Comparison of ENCODE assay signal across 9 cellular contexts in the genomic region with DNA sequence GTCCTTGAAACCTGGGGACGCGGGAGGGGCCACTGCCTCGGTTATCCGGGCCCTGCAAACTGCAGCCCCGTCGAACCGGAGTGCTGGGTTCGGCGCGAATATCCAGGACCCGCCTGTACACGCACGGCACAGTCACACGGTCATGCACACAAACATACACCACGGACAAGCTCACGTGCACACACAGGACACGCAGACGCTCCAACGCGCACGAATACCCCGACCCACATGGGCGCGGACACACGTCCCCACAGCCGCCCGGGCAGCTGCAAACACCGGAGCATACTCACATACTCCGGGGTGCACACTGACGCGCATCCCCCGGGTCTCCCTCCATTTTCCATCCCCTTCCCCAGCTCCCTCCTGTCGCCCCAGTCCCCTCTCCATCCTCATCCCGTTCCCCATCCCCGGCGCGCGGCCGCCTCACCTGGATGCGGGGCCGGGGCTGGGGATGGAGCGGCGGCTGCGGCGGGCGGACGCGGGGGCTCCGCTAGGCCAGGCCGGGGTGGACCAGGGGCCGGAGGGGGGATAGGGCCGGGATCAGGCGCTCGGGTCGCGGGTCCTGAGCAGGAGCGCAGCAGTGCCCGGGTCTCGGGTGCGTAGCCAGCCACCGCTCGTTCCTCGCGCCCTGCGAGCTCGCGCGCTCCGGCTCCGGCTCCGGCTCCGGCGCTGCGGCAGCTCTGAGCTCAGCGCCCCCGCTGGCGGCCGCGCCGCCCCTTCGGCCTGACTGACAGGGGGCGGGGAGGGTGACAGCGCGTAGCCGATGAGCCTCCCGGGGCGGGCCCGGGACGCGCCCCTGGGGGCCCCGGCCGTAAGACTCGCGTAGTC. TPM values are rescaled to one million over a fixed set of nuclear protein-coding genes. Genes with fewer than 3 reads are reported as not detected.
DNase-seq lines count a peak whose midpoint lies in the region; ATAC-seq and TF ChIP-seq lines count a peak whose summit lies in the region.
"Had no signal": no experiment of that assay in that cellular context is flagged by ENCODE, and none has a peak within 500 bp of the region (broad histone marks: within the 10 kb centered on the region; RNA-seq: fewer than 3 reads in every experiment).

A gene with protein sequence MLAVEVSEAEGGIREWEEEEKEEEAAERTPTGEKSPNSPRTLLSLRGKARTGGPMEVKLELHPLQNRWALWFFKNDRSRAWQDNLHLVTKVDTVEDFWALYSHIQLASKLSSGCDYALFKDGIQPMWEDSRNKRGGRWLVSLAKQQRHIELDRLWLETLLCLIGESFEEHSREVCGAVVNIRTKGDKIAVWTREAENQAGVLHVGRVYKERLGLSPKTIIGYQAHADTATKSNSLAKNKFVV (plus strand): TSS at position 823 of the 828 bp plus-strand sequence. CDS start 12,113 bp downstream, outside the sequence.
TSS of gene SNCB (minus strand) at position 682 of the 828 bp plus-strand sequence. CDS start 880 bp downstream, outside the sequence.

- H3K4me3 Mint-ChIP-seq in IgD-negative memory B cell, result peak within 1 kb of the TSS; percentile 38 to 86 (median 74)
- H3K4me3 Mint-ChIP-seq: dendritic cell treated with granulocyte-macrophage colony-stimulating factor and Interleukin-4, amounts not matched to agents 40 ng/mL and 50 ng/mL, for 4 days had no signal

- no peak within 1 kb of the TSS for H3K14ac ChIP-seq in neuronal stem cell (ENCODE audit: low read length)

- no peak within 1 kb of the TSS for H4K91ac ChIP-seq in neuronal stem cell (ENCODE audit: low read depth, low read length, poor library complexity)

- no peaks in the 10 kb centered on the region for H3K79me1 ChIP-seq in neuronal stem cell (ENCODE audit: low read depth, low read length)

- peak within 1 kb of the TSS; percentile 94 for H3K4me2 ChIP-seq in neuronal stem cell (ENCODE audit: insufficient read depth, low read length, poor library complexity, severe bottlenecking)

- H2BK12ac ChIP-seq in neuronal stem cell (ENCODE audit: low read length), result peak within 1 kb of the TSS; percentile 64

- ATAC-seq in HG02610 (IDR thresholded peaks at IDR 0.05; ENCODE audit: unreplicated experiment), result no peak
- ATAC-seq in HG03045 (IDR thresholded peaks at IDR 0.05; ENCODE audit: unreplicated experiment), result no peak

- H3K4me1 ChIP-seq in neuronal stem cell (ENCODE audit: control insufficient read depth in 2 of 2, insufficient read depth in 1 of 2, low read depth in 1 of 2, low read length in 2 of 2), result peaks cover 6 to 8% of the 10 kb centered on the region in 2 donors

- H3K18ac ChIP-seq in neuronal stem cell (ENCODE audit: low read length), result peak within 1 kb of the TSS; percentile 92

- H3K4ac ChIP-seq in neuronal stem cell (ENCODE audit: low read length), result no peak within 1 kb of the TSS

- H3K36me3 ChIP-seq in neuronal stem cell (replicated peaks in 1 of 2; ENCODE audit: control insufficient read depth in 2 of 2, insufficient read depth in 2 of 2, low read length in 2 of 2), result no peaks in the 10 kb centered on the region

- H3K27ac Mint-ChIP-seq in IgD-negative memory B cell, result peak within 1 kb of the TSS in 2 of 3 donors; percentile 33 to 80
- H3K27ac Mint-ChIP-seq: dendritic cell treated with granulocyte-macrophage colony-stimulating factor and Interleukin-4, amounts not matched to agents 40 ng/mL and 50 ng/mL, for 4 days had no signal

- H2BK15ac ChIP-seq in neuronal stem cell (ENCODE audit: low read length), result no peak within 1 kb of the TSS

- H3K9me3 ChIP-seq in neuronal stem cell (replicated peaks in 1 of 2; ENCODE audit: control insufficient read depth in 2 of 2, insufficient read depth in 1 of 2, low read depth in 1 of 2, low read length in 2 of 2), result peaks cover 0 to under 1% of the 10 kb centered on the region in 2 donors

- H3K27me3 Mint-ChIP-seq in IgD-negative memory B cell, result peaks cover 34% of the 10 kb centered on the region

- no CpG with 5 or more reads among the region's 94 CpGs for WGBS in neuronal stem cell (ENCODE audit: extremely low coverage in 2 of 2, insufficient read length in 2 of 2, insufficient replicate concordance in 1 of 2), 2 donors

- peak within 1 kb of the TSS; percentile 32 for H2BK120ac ChIP-seq in neuronal stem cell (ENCODE audit: low read depth, low read length)

- H4K8ac ChIP-seq in neuronal stem cell (ENCODE audit: low read depth, low read length), result no peak within 1 kb of the TSS

- DNase-seq in activated gamma-delta T cell treated with Interleukin-2 at 50 U/mL for 16 hours (peak; percentile 37), activated gamma-delta T cell (lab: John Stamatoyannopoulos, UW) (no peak), fibroblast of pulmonary artery (ENCODE audit: low read depth) (peak; percentile 38), neuronal stem cell (ENCODE audit: low spot score) (peak; percentile 60)
- DNase-seq in activated CD8-positive, alpha-beta memory T cell treated with anti-CD3 and anti-CD28 coated beads for 24 hours, result peak; percentile 81

- no peak within 1 kb of the TSS for H3K27ac ChIP-seq in neuronal stem cell (replicated peaks; ENCODE audit: low read length)

- peak within 1 kb of the TSS; percentile 47 for H3K4me3 ChIP-seq in fibroblast of pulmonary artery (replicated peaks; ENCODE audit: low read depth, low read length)
- peak within 1 kb of the TSS; percentile 25 to 76 for H3K4me3 ChIP-seq in neuronal stem cell (ENCODE audit: low read length in 2 of 2)

- H3K4me1 Mint-ChIP-seq in IgD-negative memory B cell, result peaks cover 21 to 31% (median 25%) of the 10 kb centered on the region in 3 donors

- H3K9ac ChIP-seq in neuronal stem cell (ENCODE audit: low read depth, low read length, poor library complexity), result peak within 1 kb of the TSS; percentile 72

- H2AFZ ChIP-seq in neuronal stem cell (ENCODE audit: low read length), result peak within 1 kb of the TSS; percentile 85

- H2AK5ac ChIP-seq in neuronal stem cell (ENCODE audit: low read depth, low read length), result no peak within 1 kb of the TSS

- H3K27me3 ChIP-seq in neuronal stem cell (ENCODE audit: control insufficient read depth in 3 of 3, insufficient read depth in 3 of 3, low read depth in 1 of 3, low read length in 3 of 3), result peaks cover 7 to 93% (median 43%) of the 10 kb centered on the region in 3 experiments

- H2BK5ac ChIP-seq in neuronal stem cell (ENCODE audit: low read length), result no peak within 1 kb of the TSS

- H3K36me3 Mint-ChIP-seq in IgD-negative memory B cell, result no peaks in the 10 kb centered on the region

- H3K23ac ChIP-seq in neuronal stem cell (ENCODE audit: low read depth, low read length, poor library complexity), result peak within 1 kb of the TSS; percentile 87

- no peak for TF ChIP-seq CTCF in fibroblast of pulmonary artery (IDR thresholded peaks at IDR 0.05; ENCODE audit: low read length, missing control alignments)

- H3K9me3 Mint-ChIP-seq in IgD-negative memory B cell, result no peaks in the 10 kb centered on the region
- H3K9me3 Mint-ChIP-seq: dendritic cell treated with granulocyte-macrophage colony-stimulating factor and Interleukin-4, amounts not matched to agents 40 ng/mL and 50 ng/mL, for 4 days had no signal

RNA-seq across cellular contexts. Expression of the first gene that starts in this region (rescaled TPM):
- polyA plus RNA-seq in IgD-negative memory B cell, result not detected
- polyA plus RNA-seq in neuronal stem cell (2013, experiment 1 of 2), result 0.01 TPM
- 0.03 TPM for polyA plus RNA-seq in neuronal stem cell (2013, experiment 2 of 2)

RNA-seq across cellular contexts. Expression of gene SNCB, which starts in this region (rescaled TPM):
- polyA plus RNA-seq in IgD-negative memory B cell, result not detected
- polyA plus RNA-seq in neuronal stem cell (2013, experiment 1 of 2), result 0.26 TPM
- 0.39 TPM for polyA plus RNA-seq in neuronal stem cell (2013, experiment 2 of 2)
